In genomic region chr11:78228467-78228866, GRCh38 we compare ENCODE assay signal across 8 cellular contexts. TPM values are rescaled to one million over a fixed set of nuclear protein-coding genes. Genes with fewer than 3 reads are reported as not detected.
DNase-seq lines count a peak whose midpoint lies in the region; ATAC-seq, FAIRE-seq and TF ChIP-seq lines count a peak whose summit lies in the region.

No MANE protein-coding gene starts in this region.

- H3K79me2 ChIP-seq in keratinocyte (ENCODE audit: control insufficient read depth, insufficient read depth, low read length), result no peaks in the 10 kb centered on the region

- no peak for TF ChIP-seq POLR2A in body of pancreas (IDR thresholded peaks at IDR 0.05)

- WGBS in body of pancreas, 2 donors, result 90 to 100% methylated on average over 3 of the region's 3 CpGs

- H3K27ac ChIP-seq in CD4-positive, alpha-beta T cell (ENCODE audit: low read depth, low read length), result no peak overlapping the region
- H3K27ac ChIP-seq in body of pancreas (no peak overlapping the region), keratinocyte (ENCODE audit: control insufficient read depth, insufficient read depth, low read length) (no peak overlapping the region), tibial artery (peak overlapping the region in 1 of 2 donors; percentile 17)

- H3K4me3 ChIP-seq in body of pancreas (no peak overlapping the region), keratinocyte (ENCODE audit: control insufficient read depth in 2 of 3, extremely low read depth in 1 of 3, insufficient read depth in 2 of 3, low read depth in 1 of 3, low read length in 3 of 3) (no peak overlapping the region), tibial artery (no peak overlapping the region)

- no peaks in the 10 kb centered on the region for H3K27me3 ChIP-seq in CD4-positive, alpha-beta T cell (ENCODE audit: control insufficient read depth, insufficient read depth, low read length)
- no peaks in the 10 kb centered on the region for H3K27me3 ChIP-seq in body of pancreas
- H3K27me3 ChIP-seq in keratinocyte (ENCODE audit: control insufficient read depth, extremely low read depth, insufficient read depth, low read length), result no peaks in the 10 kb centered on the region
- H3K27me3 ChIP-seq in tibial artery, result no peaks in the 10 kb centered on the region

- H3K4me3 Mint-ChIP-seq in CD4-positive, alpha-beta T cell, result no peak overlapping the region

- dilution Hi-C loops in keratinocyte (cut with MboI; ENCODE audit: extremely low pct_ligation_motif_present, low sequenced_read_pairs), result no loop called here

- peak; percentile 64 for ATAC-seq in CD4-positive, alpha-beta T cell (ENCODE audit: poor library complexity)
- ATAC-seq in body of pancreas (peak; percentile 72), GM19463 (IDR thresholded peaks at IDR 0.05; ENCODE audit: unreplicated experiment) (no peak)

- no peak overlapping the region for H3K9ac ChIP-seq in keratinocyte (ENCODE audit: control insufficient read depth, extremely low read depth, insufficient read depth, low read length)

- no peak overlapping the region for H3K27ac Mint-ChIP-seq in CD4-positive, alpha-beta T cell

- POLR2A ChIA-PET in CD4-positive, alpha-beta T cell (lab: Charles Lee), result no interaction called here

- peak; percentile 22 for TF ChIP-seq CTCF in CD4-positive, alpha-beta T cell (IDR thresholded peaks at IDR 0.05)
- TF ChIP-seq CTCF in body of pancreas (IDR thresholded peaks at IDR 0.05), result peak in 6 of 7 experiments; percentile 33 to 74 (median 54)
- peak; percentile 26 to 63 (median 36) for TF ChIP-seq CTCF in keratinocyte (optimal IDR thresholded peaks at IDR 0.05 in 1 of 3, IDR thresholded peaks at IDR 0.05 in 1 of 3, conservative IDR thresholded peaks at IDR 0.05 in 1 of 3; ENCODE audit: extremely low read depth in 1 of 3, insufficient read depth in 2 of 3, low read length in 3 of 3)
- peak; percentile 40 to 59 for TF ChIP-seq CTCF in tibial artery (IDR thresholded peaks at IDR 0.05)

- H3K9me3 ChIP-seq in CD4-positive, alpha-beta T cell (ENCODE audit: control insufficient read depth, low read length), result no peaks in the 10 kb centered on the region
- H3K9me3 ChIP-seq in body of pancreas, result no peaks in the 10 kb centered on the region
- no peaks in the 10 kb centered on the region for H3K9me3 ChIP-seq in keratinocyte (ENCODE audit: control insufficient read depth, low read depth, low read length)
- H3K9me3 ChIP-seq in tibial artery, result no peaks in the 10 kb centered on the region

- H3K36me3 ChIP-seq in body of pancreas (replicated peaks in 1 of 2; ENCODE audit: insufficient read depth in 1 of 2, low read depth in 2 of 2), result peaks cover 0 to 4% of the 10 kb centered on the region in 2 donors
- no peaks in the 10 kb centered on the region for H3K36me3 ChIP-seq in keratinocyte (ENCODE audit: control insufficient read depth in 2 of 2, extremely low read depth in 1 of 2, insufficient read depth in 2 of 2, low read length in 2 of 2)
- peaks cover 19 to 32% (median 30%) of the 10 kb centered on the region in 3 donors for H3K36me3 ChIP-seq in tibial artery

- FAIRE-seq in GM19239 (lab: Jason Lieb, UNC) (peak; percentile 85), keratinocyte (lab: Jason Lieb, UNC) (no peak)

- no peaks in the 10 kb centered on the region for H4K20me1 ChIP-seq in keratinocyte (ENCODE audit: control insufficient read depth, extremely low read depth, insufficient read depth, low read length)

- H2AFZ ChIP-seq in keratinocyte (ENCODE audit: control insufficient read depth, low read length), result no peak overlapping the region

- H3K9me3 Mint-ChIP-seq in CD4-positive, alpha-beta T cell, result no peaks in the 10 kb centered on the region

- no peaks in the 10 kb centered on the region for H3K9me1 ChIP-seq in keratinocyte (ENCODE audit: control insufficient read depth, extremely low read depth, insufficient read depth, low read length)

- H3K36me3 Mint-ChIP-seq in CD4-positive, alpha-beta T cell (ENCODE audit: low read depth), result no peaks in the 10 kb centered on the region

- H3K4me1 ChIP-seq in body of pancreas (no peaks in the 10 kb centered on the region), keratinocyte (ENCODE audit: control insufficient read depth, extremely low read depth, insufficient read depth, low read length) (no peaks in the 10 kb centered on the region), tibial artery (peaks cover 0 to 40% (median 16%) of the 10 kb centered on the region in 4 donors)

- no peak overlapping the region for H3K4me2 ChIP-seq in keratinocyte (ENCODE audit: control insufficient read depth, extremely low read depth, insufficient read depth, low read depth, low read length)

- H3K27me3 Mint-ChIP-seq in CD4-positive, alpha-beta T cell, result no peaks in the 10 kb centered on the region

- H3K4me1 Mint-ChIP-seq in CD4-positive, alpha-beta T cell (ENCODE audit: low read depth), result peaks cover 12% of the 10 kb centered on the region

- DNase-seq in CD4-positive, alpha-beta T cell, result no peak
- DNase-seq in GM19239 (ENCODE audit: insufficient read length, low spot score) (peak; percentile 54), HUDEP-2 (lab: John Stamatoyannopoulos, UW; ENCODE audit: unreplicated experiment in 76 of 76) (peak in 42 of 76 experiments; percentile 0 to 66 (median 30)), NCI-H82 (lab: John Stamatoyannopoulos, UW) (peak; percentile 82), body of pancreas (peak in 3 of 4 donors; percentile 26 to 63 (median 45)), keratinocyte (ENCODE audit: low read depth, low spot score) (no peak), tibial artery (no peak)

- intact Hi-C loops in CD4-positive, alpha-beta T cell (cut with DNase I, micrococcal nuclease), result no loop called here
- intact Hi-C loops in body of pancreas (cut with DNase I) (loop anchor here (5.0 kb wide), 1 partner anchor 334 kb away; no protein-coding TSS in a partner anchor), tibial artery (cut with DNase I; ENCODE audit: low total_unique reads) (loop anchor here (5.0 kb wide), 2 partner anchors 189 to 334 kb away; partner anchors contain the start of gene GAB2)

- CTCF ChIA-PET in CD4-positive, alpha-beta T cell (lab: Charles Lee), result interaction anchor here (0.6 to 1.6 kb wide), 9 partner anchors 10 to 336 kb away, joined by 3 to 6 read pairs (median 4); no protein-coding TSS in a partner anchor

RNA-seq across cellular contexts. Expression of gene USP35, which starts 39.7 kb away (rescaled TPM):
- total RNA-seq in CD4-positive, alpha-beta T cell, result 10 to 100 TPM; 29.2 to 33.1 TPM
- total RNA-seq in body of pancreas, result 10 to 100 TPM in 1 of 2 donors, 1 to 10 TPM in 1; 8.6 to 11.2 TPM
- 4.8 to 8.4 TPM (median 5.0 TPM) in 3 replicates for polyA plus RNA-seq in keratinocyte
- 1.3 TPM for polyA plus RNA-seq in keratinocyte (2011; ENCODE audit: low read depth)
- polyA plus RNA-seq in keratinocyte (2011; cell fraction: cytosol; rRNA removed), result 2.6 and 3.6 TPM in 2 replicates
- 23.8 and 25.5 TPM in 2 replicates for polyA plus RNA-seq in keratinocyte (2011; cell fraction: nucleus; rRNA removed)
- 1.9 and 5.4 TPM in 2 replicates for polyA plus RNA-seq in keratinocyte (2012; ENCODE audit: low replicate concordance)
- 6.5 to 8.9 TPM (median 8.4 TPM) in 3 replicates for polyA minus RNA-seq in keratinocyte
- polyA minus RNA-seq in keratinocyte (2011; cell fraction: cytosol; rRNA and poly(A)+ RNA removed), result 5.2 TPM
- polyA minus RNA-seq in keratinocyte (2011; cell fraction: nucleus; rRNA and poly(A)+ RNA removed), result 13.4 and 13.5 TPM in 2 replicates

RNA-seq across cellular contexts. Expression of gene KCTD21, which starts 40.0 kb away (rescaled TPM):
- 1 to 10 TPM; 3.5 to 6.5 TPM for total RNA-seq in CD4-positive, alpha-beta T cell
- 1 to 10 TPM; 4.6 to 5.4 TPM for total RNA-seq in body of pancreas
- polyA plus RNA-seq in keratinocyte, result 10.4 to 14.9 TPM (median 13.1 TPM) in 3 replicates
- 2.1 TPM for polyA plus RNA-seq in keratinocyte (2011; ENCODE audit: low read depth)
- polyA plus RNA-seq in keratinocyte (2011; cell fraction: cytosol; rRNA removed), result 12.8 and 14.5 TPM in 2 replicates
- 12.7 and 17.8 TPM in 2 replicates for polyA plus RNA-seq in keratinocyte (2011; cell fraction: nucleus; rRNA removed)
- polyA plus RNA-seq in keratinocyte (2012; ENCODE audit: low replicate concordance), result 6.6 and 8.7 TPM in 2 replicates
- polyA minus RNA-seq in keratinocyte, result 21.1 to 32.3 TPM (median 23.8 TPM) in 3 replicates
- polyA minus RNA-seq in keratinocyte (2011; cell fraction: cytosol; rRNA and poly(A)+ RNA removed), result 16.5 TPM
- polyA minus RNA-seq in keratinocyte (2011; cell fraction: nucleus; rRNA and poly(A)+ RNA removed), result 9.0 and 13.9 TPM in 2 replicates

Comparison
In these comparisons a context has a peak if more than half of its experiments do, and no peak if none do; other contexts are left out.
1. DNase-seq: peak in GM19239 (single experiment), HUDEP-2 (42 of 76), NCI-H82 (single experiment) and body of pancreas (3 of 4); none in CD4-positive, alpha-beta T cell (0 of 10), keratinocyte (single experiment) and tibial artery (0 of 2).
2. intact Hi-C loops: an anchor here in body of pancreas (5.0 kb wide) and tibial artery (5.0 kb wide); none called in CD4-positive, alpha-beta T cell.
3. Peak in every context shown above with its lines, with median percentiles within 50 percentile points of each other: CTCF ChIP-seq.